In the genomic region with DNA sequence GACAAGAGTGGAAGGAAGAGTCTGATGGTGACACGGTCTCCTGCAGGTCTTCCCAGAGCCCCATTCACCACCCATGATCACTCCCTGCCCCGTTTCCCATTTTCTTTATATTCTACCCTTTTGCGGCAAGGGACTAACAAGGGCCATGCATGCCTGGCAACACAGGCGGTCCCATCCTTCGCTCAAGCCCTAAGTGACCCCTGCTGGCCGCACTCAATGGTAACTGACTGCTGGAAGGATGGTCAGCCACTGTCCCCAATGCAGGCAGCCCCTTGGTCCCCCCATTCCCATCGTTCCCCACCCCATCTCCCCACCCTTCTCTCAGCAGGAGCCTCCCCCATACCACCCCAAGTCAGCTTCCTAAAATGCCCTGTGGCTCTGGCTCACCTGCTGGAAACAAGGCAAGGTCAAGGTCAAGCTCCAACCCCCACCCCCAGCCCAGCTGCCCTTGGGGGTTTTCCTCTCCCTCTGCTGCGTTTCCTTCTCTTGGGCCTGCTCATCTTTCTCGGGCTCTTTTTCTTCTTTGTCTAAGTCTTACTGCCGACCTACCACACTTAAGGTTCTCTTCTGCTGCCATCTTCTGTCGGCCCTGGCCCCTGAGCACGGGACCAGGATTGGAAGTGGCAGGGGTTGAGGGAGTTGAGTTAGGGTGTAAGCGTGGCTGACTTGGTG, we compare ENCODE assay signal across 25 cellular contexts.
DNase-seq lines count a peak whose midpoint lies in the region; ATAC-seq and TF ChIP-seq lines count a peak whose summit lies in the region.
"Had no signal": no experiment of that assay in that cellular context is flagged by ENCODE, and none has a peak within 500 bp of the region (broad histone marks: within the 10 kb centered on the region; RNA-seq: fewer than 3 reads in every experiment).

No MANE protein-coding gene starts in this region.

- H3K14ac ChIP-seq in H9 (ENCODE audit: insufficient read depth, low read length): no peak overlapping the region; the same call in 1 of the 2 replicates

- peaks cover 48% of the 10 kb centered on the region for H3K36me3 Mint-ChIP-seq in activated naive CD4-positive, alpha-beta T cell treated with anti-CD3 and anti-CD28 coated beads, Interleukin-2, amount 10 ng/mL, durations not matched to agents 7 days and 5 days
- H3K36me3 Mint-ChIP-seq in H9 (ENCODE audit: insufficient read depth in 1 of 3, low read depth in 3 of 3) (no peaks in the 10 kb centered on the region), neural progenitor cell (peaks cover 12% of the 10 kb centered on the region)
- H3K36me3 Mint-ChIP-seq in activated T-helper 2 cell treated with anti-CD3 and anti-CD28 coated beads, Interferon-gamma antibody, Interleukin-2, Interleukin-4, amounts not matched to agents 10 μg/mL and 5 μg/mL and 100 μg/mL, durations not matched to agents 14 hours and 24 hours and 36 hours (ENCODE audit: low read depth): peaks cover 40% of the 10 kb centered on the region

- no peak overlapping the region for H2AK5ac ChIP-seq in H9 (ENCODE audit: insufficient read length, low read length)

- H4K91ac ChIP-seq in H9 (ENCODE audit: insufficient read length, low read depth, low read length): no peak overlapping the region

- H3K56ac ChIP-seq in H9 (ENCODE audit: insufficient read length, low read depth, low read length): no peak overlapping the region

- H3K4me2 ChIP-seq in H9 (ENCODE audit: insufficient read depth, insufficient read length, low read length) (no peak overlapping the region), neural progenitor cell (no peak overlapping the region)

- H3K4me1 ChIP-seq in H9 (ENCODE audit: insufficient read depth, low read length) (peaks cover 7% of the 10 kb centered on the region), neural progenitor cell (peaks cover 20% of the 10 kb centered on the region)

- no peaks in the 10 kb centered on the region for H3K27me3 Mint-ChIP-seq in activated naive CD4-positive, alpha-beta T cell treated with anti-CD3 and anti-CD28 coated beads, Interleukin-2, amount 10 ng/mL, durations not matched to agents 7 days and 5 days
- H3K27me3 Mint-ChIP-seq in H9 (ENCODE audit: low read depth): no peaks in the 10 kb centered on the region; the same call in 1 of the 2 replicates
- no peaks in the 10 kb centered on the region for H3K27me3 Mint-ChIP-seq in activated T-helper 2 cell treated with anti-CD3 and anti-CD28 coated beads, Interferon-gamma antibody, Interleukin-2, Interleukin-4, amounts not matched to agents 10 μg/mL and 5 μg/mL and 100 μg/mL, durations not matched to agents 14 hours and 24 hours and 36 hours (ENCODE audit: low read depth)
- H3K27me3 Mint-ChIP-seq in neural progenitor cell (ENCODE audit: insufficient read depth, low read depth): no peaks in the 10 kb centered on the region
- H3K27me3 Mint-ChIP-seq: activated CD4-positive, alpha-beta T cell treated with anti-CD3 and anti-CD28 coated beads, Interleukin-2, amount 10 ng/mL, durations not matched to agents 24 days and 14 days; activated CD8-positive, alpha-beta memory T cell treated with anti-CD3 and anti-CD28 coated beads, Interleukin-2, amount 10 ng/mL, durations not matched to agents 7 days and 5 days; dendritic cell treated with granulocyte-macrophage colony-stimulating factor and Interleukin-4, amounts not matched to agents 40 ng/mL and 50 ng/mL, for 4 days had no signal

- H3F3A ChIP-seq in neural progenitor cell (ENCODE audit: low read depth): no peaks in the 10 kb centered on the region

- no peak overlapping the region for H2BK5ac ChIP-seq in H9 (ENCODE audit: insufficient read length, low read length)

- peak overlapping the region; percentile 3 for H3K27ac Mint-ChIP-seq in activated naive CD4-positive, alpha-beta T cell treated with anti-CD3 and anti-CD28 coated beads, Interleukin-2, amount 10 ng/mL, durations not matched to agents 7 days and 5 days
- H3K27ac Mint-ChIP-seq in H9 (no peak overlapping the region; a peak in 1 of 7 replicates), neural progenitor cell (no peak overlapping the region)
- peak overlapping the region; percentile 57 for H3K27ac Mint-ChIP-seq in activated T-helper 2 cell treated with anti-CD3 and anti-CD28 coated beads, Interferon-gamma antibody, Interleukin-2, Interleukin-4, amounts not matched to agents 10 μg/mL and 5 μg/mL and 100 μg/mL, durations not matched to agents 14 hours and 24 hours and 36 hours
- H3K27ac Mint-ChIP-seq: activated CD4-positive, alpha-beta T cell treated with anti-CD3 and anti-CD28 coated beads, Interleukin-2, amount 10 ng/mL, durations not matched to agents 24 days and 14 days; activated CD8-positive, alpha-beta memory T cell treated with anti-CD3 and anti-CD28 coated beads, Interleukin-2, amount 10 ng/mL, durations not matched to agents 7 days and 5 days; dendritic cell treated with granulocyte-macrophage colony-stimulating factor and Interleukin-4, amounts not matched to agents 40 ng/mL and 50 ng/mL, for 4 days had no signal

- peaks cover 20% of the 10 kb centered on the region for H3K9me3 Mint-ChIP-seq in activated naive CD4-positive, alpha-beta T cell treated with anti-CD3 and anti-CD28 coated beads, Interleukin-2, amount 10 ng/mL, durations not matched to agents 7 days and 5 days
- H3K9me3 Mint-ChIP-seq in H9 (no peaks in the 10 kb centered on the region), neural progenitor cell (peaks cover 13% of the 10 kb centered on the region)
- H3K9me3 Mint-ChIP-seq in activated T-helper 2 cell treated with anti-CD3 and anti-CD28 coated beads, Interferon-gamma antibody, Interleukin-2, Interleukin-4, amounts not matched to agents 10 μg/mL and 5 μg/mL and 100 μg/mL, durations not matched to agents 14 hours and 24 hours and 36 hours: peaks cover 26% of the 10 kb centered on the region

- no peak overlapping the region for H4K5ac ChIP-seq in H9 (ENCODE audit: insufficient read length, low read depth, low read length)

- H3K79me1 ChIP-seq in H9 (ENCODE audit: insufficient read depth, low read depth, low read length, poor library complexity, severe bottlenecking): peaks cover 4% of the 10 kb centered on the region

- H3K9me3 ChIP-seq in H9 (ENCODE audit: control insufficient read depth, low read depth, low read length) (no peaks in the 10 kb centered on the region), neural progenitor cell (ENCODE audit: low read depth) (no peaks in the 10 kb centered on the region)
- H3K9me3 ChIP-seq: neutrophil, Peyer's patch had no signal

- H3K4me1 Mint-ChIP-seq in activated naive CD4-positive, alpha-beta T cell treated with anti-CD3 and anti-CD28 coated beads, Interleukin-2, amount 10 ng/mL, durations not matched to agents 7 days and 5 days: peaks cover 57% of the 10 kb centered on the region
- H3K4me1 Mint-ChIP-seq in H9 (peaks cover 48 to 52% of the 10 kb centered on the region in 2 experiments), neural progenitor cell (peaks cover 30% of the 10 kb centered on the region)
- H3K4me1 Mint-ChIP-seq in activated T-helper 2 cell treated with anti-CD3 and anti-CD28 coated beads, Interferon-gamma antibody, Interleukin-2, Interleukin-4, amounts not matched to agents 10 μg/mL and 5 μg/mL and 100 μg/mL, durations not matched to agents 14 hours and 24 hours and 36 hours (ENCODE audit: low read depth): peaks cover 45% of the 10 kb centered on the region

- no peak overlapping the region for H2AFZ ChIP-seq in H9 (ENCODE audit: low read length)
- H2AFZ ChIP-seq in neural progenitor cell (replicated peaks): no peak overlapping the region

- H3K4me3 Mint-ChIP-seq in activated naive CD4-positive, alpha-beta T cell treated with anti-CD3 and anti-CD28 coated beads, Interleukin-2, amount 10 ng/mL, durations not matched to agents 7 days and 5 days: no peak overlapping the region
- no peak overlapping the region for H3K4me3 Mint-ChIP-seq in H9
- no peak overlapping the region for H3K4me3 Mint-ChIP-seq in activated T-helper 2 cell treated with anti-CD3 and anti-CD28 coated beads, Interferon-gamma antibody, Interleukin-2, Interleukin-4, amounts not matched to agents 10 μg/mL and 5 μg/mL and 100 μg/mL, durations not matched to agents 14 hours and 24 hours and 36 hours (ENCODE audit: low read depth)
- no peak overlapping the region for H3K4me3 Mint-ChIP-seq in neural progenitor cell
- H3K4me3 Mint-ChIP-seq: activated CD4-positive, alpha-beta T cell treated with anti-CD3 and anti-CD28 coated beads, Interleukin-2, amount 10 ng/mL, durations not matched to agents 24 days and 14 days; activated CD8-positive, alpha-beta memory T cell treated with anti-CD3 and anti-CD28 coated beads, Interleukin-2, amount 10 ng/mL, durations not matched to agents 7 days and 5 days; dendritic cell treated with granulocyte-macrophage colony-stimulating factor and Interleukin-4, amounts not matched to agents 40 ng/mL and 50 ng/mL, for 4 days had no signal

- H4K20me1 ChIP-seq in H9 (ENCODE audit: control insufficient read depth, insufficient read depth, insufficient read length): no peaks in the 10 kb centered on the region
- peaks cover 31% of the 10 kb centered on the region for H4K20me1 ChIP-seq in neural progenitor cell (ENCODE audit: low read depth)

- H2BK12ac ChIP-seq in H9 (ENCODE audit: insufficient read length, low read depth, low read length): no peak overlapping the region

- TF ChIP-seq CTCF in H9 (conservative IDR thresholded peaks at IDR 0.05): peak; percentile 30; the same call in 1 of the 3 replicates
- peak; percentile 9 for TF ChIP-seq CTCF in neural progenitor cell (IDR thresholded peaks at IDR 0.05)

- no CpG with 5 or more reads among the region's 13 CpGs for WGBS in H9 (ENCODE audit: extremely low coverage, insufficient read length, low lambda C conversion rate)

- H3K27ac ChIP-seq in H9 (ENCODE audit: insufficient read length, low read depth, low read length): no peak overlapping the region
- H3K27ac ChIP-seq in neural progenitor cell: no peak overlapping the region
- H3K27ac ChIP-seq: neutrophil, Peyer's patch had no signal

- H3K4me3 ChIP-seq in neural progenitor cell: no peak overlapping the region
- H3K4me3 ChIP-seq: GM12878, Peyer's patch had no signal

- H3K18ac ChIP-seq in H9 (ENCODE audit: insufficient read length, low read depth, low read length): no peak overlapping the region

- intact Hi-C loops in activated T-helper 2 cell treated with anti-CD3 and anti-CD28 coated beads, Interferon-gamma antibody, Interleukin-2, Interleukin-4, amounts not matched to agents 10 μg/mL and 5 μg/mL and 100 μg/mL, durations not matched to agents 14 hours and 24 hours and 36 hours (cut with micrococcal nuclease): no loop called here
- intact Hi-C loops in left colon (cut with DNase I, micrococcal nuclease): no loop called here

- no peak overlapping the region for H3K23ac ChIP-seq in H9 (ENCODE audit: insufficient read length, low read depth, low read length)

- no peaks in the 10 kb centered on the region for H3K36me3 ChIP-seq in neural progenitor cell
- H3K36me3 ChIP-seq: neutrophil, Peyer's patch had no signal

- H2BK120ac ChIP-seq in H9 (ENCODE audit: low read depth, low read length, poor library complexity, severe bottlenecking): no peak overlapping the region

- no peak overlapping the region for H2BK15ac ChIP-seq in H9 (ENCODE audit: low read depth, low read length)

- no peaks in the 10 kb centered on the region for H3K23me2 ChIP-seq in H9 (ENCODE audit: insufficient read length, low read depth, low read length, poor library complexity, severe bottlenecking)

- no peak for DNase-seq in activated naive CD4-positive, alpha-beta T cell treated with anti-CD3 and anti-CD28 coated beads, Interleukin-2, amount 10 ng/mL, durations not matched to agents 7 days and 5 days
- DNase-seq in activated naive CD4-positive, alpha-beta T cell treated with anti-CD3 and anti-CD28 coated beads, Interleukin-2, amount 50 U/mL, for 16 hours: no peak
- DNase-seq in H9: peak; percentile 28
- DNase-seq in activated T-helper 2 cell treated with anti-CD3 and anti-CD28 coated beads, Interferon-gamma antibody, Interleukin-2, Interleukin-4, amounts not matched to agents 10 μg/mL and 5 μg/mL and 100 μg/mL, durations not matched to agents 14 hours and 24 hours and 36 hours (ENCODE audit: low spot score): no peak
- DNase-seq in neural progenitor cell (ENCODE audit: low spot score): no peak
- DNase-seq in left colon: no peak
- DNase-seq: activated CD4-positive, alpha-beta T cell treated with anti-CD3 and anti-CD28 coated beads, Interleukin-2, amount 10 ng/mL, durations not matched to agents 24 days and 14 days; activated CD8-positive, alpha-beta memory T cell treated with anti-CD3 and anti-CD28 coated beads, Interleukin-2, amount 10 ng/mL, durations not matched to agents 7 days and 5 days; central memory CD4-positive, alpha-beta T cell; DMS153; left ventricle myocardium superior; NCI-H1436 treated with DMSO at 0.1 percent for 48 hours; NCI-H226; NCI-H69; SHP77; stimulated activated CD8-positive, alpha-beta memory T cell treated with anti-CD3 and anti-CD28 coated beads, Interleukin-4, amount 100 ng/mL, for 48 hours; T1000; trophoblast cell had no signal

- H3K79me2 ChIP-seq in H9 (ENCODE audit: insufficient read depth, low read length) (peaks cover 2% of the 10 kb centered on the region; the same call in 1 of the 2 replicates), neural progenitor cell (ENCODE audit: low read depth) (peaks cover 41% of the 10 kb centered on the region)

- H3K9ac ChIP-seq in H9 (ENCODE audit: extremely low read depth, insufficient read length, low read length) (no peak overlapping the region), neural progenitor cell (no peak overlapping the region)

- no peak overlapping the region for H3T11ph ChIP-seq in H9 (ENCODE audit: low read length)

- ATAC-seq in left colon (no peak), HG02870 (IDR thresholded peaks at IDR 0.05; ENCODE audit: unreplicated experiment) (no peak), GM18909 (IDR thresholded peaks at IDR 0.05; ENCODE audit: poor library complexity, unreplicated experiment) (no peak)
- ATAC-seq: activated CD8-positive, alpha-beta memory T cell treated with anti-CD3 and anti-CD28 coated beads, Interleukin-2, amount 10 ng/mL, durations not matched to agents 7 days and 5 days; GM12878; left ventricle myocardium superior; sciatic nerve had no signal

- H2BK20ac ChIP-seq in H9 (ENCODE audit: low read depth, low read length, poor library complexity, severe bottlenecking): no peak overlapping the region

- H4K8ac ChIP-seq in H9 (replicated peaks; ENCODE audit: insufficient read length, low read depth, low read length): no peak overlapping the region

- H3K27me3 ChIP-seq in H9 (ENCODE audit: insufficient read depth, low read length): no peaks in the 10 kb centered on the region
- H3K27me3 ChIP-seq in neural progenitor cell: no peaks in the 10 kb centered on the region
- H3K27me3 ChIP-seq: neutrophil, Peyer's patch had no signal

- no peak overlapping the region for H3K4ac ChIP-seq in H9 (ENCODE audit: low read depth, low read length)

- CTCF ChIA-PET in activated naive CD4-positive, alpha-beta T cell treated with anti-CD3 and anti-CD28 coated beads, Interleukin-2, amount 10 ng/mL, durations not matched to agents 7 days and 5 days (lab: Charles Lee): interaction anchor here (1.4 kb wide), 1 partner anchor 11 kb away, joined by 4 read pairs; no protein-coding TSS in a partner anchor

Comparison
In these comparisons a context has a peak if more than half of its experiments do, and no peak if none do; other contexts are left out.
1. H3K27ac Mint-ChIP-seq: peak in activated naive CD4-positive, alpha-beta T cell treated with anti-CD3 and anti-CD28 coated beads, Interleukin-2, amount 10 ng/mL, durations not matched to agents 7 days and 5 days (single experiment) and activated T-helper 2 cell treated with anti-CD3 and anti-CD28 coated beads, Interferon-gamma antibody, Interleukin-2, Interleukin-4, amounts not matched to agents 10 μg/mL and 5 μg/mL and 100 μg/mL, durations not matched to agents 14 hours and 24 hours and 36 hours (single experiment); none in H9 (0 of 3) and neural progenitor cell (single experiment).